ENCODE assay signal across 8 cellular contexts in genomic region chr4:40149960-40150385, GRCh38. TPM values are rescaled to one million over a fixed set of nuclear protein-coding genes. Genes with fewer than 3 reads are reported as not detected.
DNase-seq lines count a peak whose midpoint lies in the region; ATAC-seq and TF ChIP-seq lines count a peak whose summit lies in the region.

No MANE protein-coding gene starts in this region.

- POLR2A ChIA-PET in activated CD4-positive, alpha-beta T cell treated with anti-CD3 and anti-CD28 coated beads, Interleukin-2, amount 10 ng/mL, durations not matched to agents 7 days and 5 days (lab: Charles Lee): interaction anchor here (0.7 kb wide), 1 partner anchor 88 kb away, joined by 6 read pairs; no protein-coding TSS in a partner anchor

- TF ChIP-seq CTCF in GM12872 (IDR thresholded peaks at IDR 0.05; ENCODE audit: insufficient read depth, low read depth, low read length): peak; percentile 73

- peak; percentile 65 for DNase-seq in NCI-H748 (lab: John Stamatoyannopoulos, UW; ENCODE audit: unreplicated experiment)
- peak; percentile 89 for DNase-seq in activated CD4-positive, alpha-beta T cell treated with anti-CD3 and anti-CD28 coated beads, Interleukin-2, amount 10 ng/mL, durations not matched to agents 7 days and 5 days
- peak; percentile 85 for DNase-seq in dermis blood vessel endothelial cell
- DNase-seq in lung microvascular endothelial cell (ENCODE audit: low read depth in 2 of 2): peak; percentile 76 to 80
- peak; percentile 45 to 58 for DNase-seq in stimulated activated CD8-positive, alpha-beta memory T cell treated with anti-CD3 and anti-CD28 coated beads, Interleukin-4, amount 100 ng/mL, for 1 hour (ENCODE audit: low read depth in 2 of 2, low spot score in 1 of 2)

- peak; percentile 60 for ATAC-seq in HG03432 (IDR thresholded peaks at IDR 0.05; ENCODE audit: unreplicated experiment)
- no peak for ATAC-seq in GM19455 (IDR thresholded peaks at IDR 0.05; ENCODE audit: unreplicated experiment)

- CTCF ChIA-PET in activated CD4-positive, alpha-beta T cell treated with anti-CD3 and anti-CD28 coated beads, Interleukin-2, amount 10 ng/mL, durations not matched to agents 7 days and 5 days (lab: Charles Lee): interaction anchor here (0.7 to 1.2 kb wide), 5 partner anchors 13 to 167 kb away, joined by 3 to 5 read pairs (median 3); no protein-coding TSS in a partner anchor

- H3K4me1 Mint-ChIP-seq in activated CD4-positive, alpha-beta T cell treated with anti-CD3 and anti-CD28 coated beads, Interleukin-2, amount 10 ng/mL, durations not matched to agents 7 days and 5 days: peaks cover 36% of the 10 kb centered on the region

- H3K4me3 Mint-ChIP-seq in activated CD4-positive, alpha-beta T cell treated with anti-CD3 and anti-CD28 coated beads, Interleukin-2, amount 10 ng/mL, durations not matched to agents 7 days and 5 days: no peak overlapping the region

- H3K36me3 Mint-ChIP-seq in activated CD4-positive, alpha-beta T cell treated with anti-CD3 and anti-CD28 coated beads, Interleukin-2, amount 10 ng/mL, durations not matched to agents 7 days and 5 days (ENCODE audit: low read depth): peaks cover 60% of the 10 kb centered on the region

- peaks cover 11% of the 10 kb centered on the region for H3K9me3 Mint-ChIP-seq in activated CD4-positive, alpha-beta T cell treated with anti-CD3 and anti-CD28 coated beads, Interleukin-2, amount 10 ng/mL, durations not matched to agents 7 days and 5 days

- H3K27me3 Mint-ChIP-seq in activated CD4-positive, alpha-beta T cell treated with anti-CD3 and anti-CD28 coated beads, Interleukin-2, amount 10 ng/mL, durations not matched to agents 7 days and 5 days: no peaks in the 10 kb centered on the region

- peak overlapping the region; percentile 20 for H3K27ac Mint-ChIP-seq in activated CD4-positive, alpha-beta T cell treated with anti-CD3 and anti-CD28 coated beads, Interleukin-2, amount 10 ng/mL, durations not matched to agents 7 days and 5 days

RNA-seq across cellular contexts. Expression of gene RHOH, which starts 46.9 kb away (rescaled TPM):
- 100 to 1,000 TPM; 134 to 137 TPM for total RNA-seq in activated CD4-positive, alpha-beta T cell treated with anti-CD3 and anti-CD28 coated beads, Interleukin-2, amount 10 ng/mL, durations not matched to agents 7 days and 5 days
- 0.17 and 0.65 TPM in 2 replicates for total RNA-seq in dermis blood vessel endothelial cell
- 0.22 TPM in 1 of 2 replicates, not detected in the other for total RNA-seq in lung microvascular endothelial cell

Comparison
In these comparisons a context has a peak if more than half of its experiments do, and no peak if none do; other contexts are left out.
1. RNA of gene RHOH, which starts 46.9 kb away (total RNA-seq): 134 to 137 TPM in activated CD4-positive, alpha-beta T cell treated with anti-CD3 and anti-CD28 coated beads, Interleukin-2, amount 10 ng/mL, durations not matched to agents 7 days and 5 days; 0.22 TPM in lung microvascular endothelial cell and 0.17 to 0.65 TPM in dermis blood vessel endothelial cell; every median in the first group is over 10 times any median in the second.
2. Peak in every context shown above with its lines, with median percentiles within 50 percentile points of each other: DNase-seq.